ENCODE assay signal across 8 cellular contexts in genomic region chr9:133375724-133376654, GRCh38. TPM values are rescaled to one million over a fixed set of nuclear protein-coding genes. Genes with fewer than 3 reads are reported as not detected.
A peak's percentile ranks its signal among the peaks of the same experiment; 100 is the strongest.
DNase-seq lines count a peak whose midpoint lies in the region; ATAC-seq, FAIRE-seq and TF ChIP-seq lines count a peak whose summit lies in the region.

Gene STKLD1, plus strand, starts transcription at chr9:133376366. Its CDS starts 108 bp downstream, at chr9:133376474.
Gene SURF4, minus strand, starts transcription at chr9:133376060. Its CDS starts 91 bp downstream, at chr9:133375969.

- TF ChIP-seq CTCF in WERI-Rb-1 (IDR thresholded peaks at IDR 0.05; ENCODE audit: low read depth, low read length) (no peak), breast epithelium (IDR thresholded peaks at IDR 0.05) (peak in 1 of 3 donors; percentile 28)

- in situ Hi-C loops in GM18951 (cut with MboI; ENCODE audit: low sequenced_read_pairs, unreplicated experiment): no loop called here

- H3K9me3 ChIP-seq in WERI-Rb-1 (ENCODE audit: severe bottlenecking) (peaks cover 10% of the 10 kb centered on the region), breast epithelium (no peaks in the 10 kb centered on the region), small intestine (ENCODE audit: control insufficient read depth, low read depth) (no peaks in the 10 kb centered on the region)

- intact Hi-C loops in breast epithelium (cut with DNase I; ENCODE audit: low total_unique reads): no loop called here

- no peak for FAIRE-seq in small intestine (lab: Jason Lieb, UNC)

- H3K27me3 ChIP-seq in WERI-Rb-1 (ENCODE audit: insufficient read depth, low read depth, severe bottlenecking) (no peaks in the 10 kb centered on the region), breast epithelium (no peaks in the 10 kb centered on the region), small intestine (ENCODE audit: control insufficient read depth in 2 of 2, insufficient read depth in 2 of 2, low read length in 2 of 2) (no peaks in the 10 kb centered on the region)

- peaks cover 25% of the 10 kb centered on the region for H3K36me3 ChIP-seq in WERI-Rb-1
- no peaks in the 10 kb centered on the region for H3K36me3 ChIP-seq in breast epithelium
- H3K36me3 ChIP-seq in small intestine (ENCODE audit: control insufficient read depth in 2 of 2, insufficient read depth in 2 of 2, low read length in 2 of 2): peaks cover 0 to 5% of the 10 kb centered on the region in 2 donors

- peak; percentile 90 for ATAC-seq in HG03159 (IDR thresholded peaks at IDR 0.05; ENCODE audit: unreplicated experiment)

- WGBS in small intestine, 3 donors: 0 to 1% (median 0%) methylated on average over 69 to 120 of the region's 120 CpGs

- H3K27ac ChIP-seq in WERI-Rb-1 (peak within 1 kb of the TSS; percentile 94), breast epithelium (peak within 1 kb of the TSS; percentile 97 to 98), small intestine (ENCODE audit: low read depth in 1 of 2, low read length in 1 of 2) (peak within 1 kb of the TSS; percentile 99 to 100)

- TF ChIP-seq POLR2A in GM18951 (IDR thresholded peaks at IDR 0.05; ENCODE audit: extremely low read depth, insufficient read depth, insufficient read length): peak; percentile 92
- TF ChIP-seq POLR2A in breast epithelium (IDR thresholded peaks at IDR 0.05): no peak

- H3K4me1 ChIP-seq in breast epithelium: peaks cover 0 to 11% of the 10 kb centered on the region in 2 donors
- peaks cover 15 to 17% of the 10 kb centered on the region in 2 donors for H3K4me1 ChIP-seq in small intestine (ENCODE audit: control insufficient read depth in 2 of 2, insufficient read depth in 1 of 2, low read depth in 1 of 2, low read length in 1 of 2)

- peak; percentile 99 for DNase-seq in AG08395 (ENCODE audit: low spot score)
- DNase-seq in NCI-H2196 treated with DMSO at 0.1 percent for 48 hours (lab: John Stamatoyannopoulos, UW; ENCODE audit: unreplicated experiment): peak; percentile 89
- peak; percentile 95 for DNase-seq in WERI-Rb-1
- peak; percentile 90 to 94 for DNase-seq in breast epithelium (ENCODE audit: low spot score in 2 of 2)
- DNase-seq in iPS-NIHi7 (ENCODE audit: extremely low spot score): peak; percentile 100
- peak; percentile 96 for DNase-seq in small intestine

- H3K4me3 ChIP-seq in WERI-Rb-1 (ENCODE audit: low read depth, low read length) (peak within 1 kb of the TSS; percentile 78), breast epithelium (peak within 1 kb of the TSS; percentile 95 to 99 (median 97)), small intestine (ENCODE audit: low read depth in 1 of 2, low read length in 2 of 2) (peak within 1 kb of the TSS; percentile 96 to 100)

RNA-seq across cellular contexts. Expression of gene STKLD1, which starts in this region (rescaled TPM):
- total RNA-seq in breast epithelium: 1 to 10 TPM in 1 of 3 donors, under 1 TPM in 2; 0.59 to 3.9 (median 0.96) TPM
- 1 to 10 TPM in 2 of 3 donors, under 1 TPM in 1; 0.79 to 8.1 (median 3.5) TPM for polyA plus RNA-seq in small intestine

RNA-seq across cellular contexts. Expression of gene SURF4, which starts in this region (rescaled TPM):
- total RNA-seq in breast epithelium: 100 to 1,000 TPM; 109 to 164 (median 133) TPM
- 100 to 1,000 TPM in 2 of 3 donors, 10 to 100 TPM in 1; 84.1 to 285 (median 115) TPM for polyA plus RNA-seq in small intestine

Comparison
In these comparisons a context has a peak if more than half of its experiments do, and no peak if none do; other contexts are left out.
1. Peak in every context shown above with its lines: DNase-seq, ATAC-seq, H3K4me3 ChIP-seq and H3K27ac ChIP-seq.